In genomic region chr5:140266471-140267200, GRCh38 we compare ENCODE assay signal across 1 cellular context.
TF ChIP-seq lines count a peak whose summit lies in the region.

No MANE protein-coding gene starts in this region.

TF ChIP-seq in WTC11, 78 proteins besides CTCF, POLR2A, EP300 and RAD21 (continued from another document):
- TF ChIP-seq ARID4B (CRISPR knock-in tag; IDR thresholded peaks at IDR 0.05; ENCODE audit: borderline replicate concordance) (no peak), CREB1 (CRISPR knock-in tag; IDR thresholded peaks at IDR 0.05) (no peak), SMAD4 (CRISPR knock-in tag; IDR thresholded peaks at IDR 0.05) (no peak), AFF4 (CRISPR knock-in tag; IDR thresholded peaks at IDR 0.05; ENCODE audit: borderline replicate concordance) (no peak), ZNF121 (CRISPR knock-in tag; IDR thresholded peaks at IDR 0.05) (no peak), E2F1 (CRISPR knock-in tag; IDR thresholded peaks at IDR 0.05) (no peak), ATF2 (CRISPR knock-in tag; IDR thresholded peaks at IDR 0.05; ENCODE audit: borderline replicate concordance, low read depth) (no peak)
